8 cellular contexts compared by ENCODE assay signal in the genomic region with DNA sequence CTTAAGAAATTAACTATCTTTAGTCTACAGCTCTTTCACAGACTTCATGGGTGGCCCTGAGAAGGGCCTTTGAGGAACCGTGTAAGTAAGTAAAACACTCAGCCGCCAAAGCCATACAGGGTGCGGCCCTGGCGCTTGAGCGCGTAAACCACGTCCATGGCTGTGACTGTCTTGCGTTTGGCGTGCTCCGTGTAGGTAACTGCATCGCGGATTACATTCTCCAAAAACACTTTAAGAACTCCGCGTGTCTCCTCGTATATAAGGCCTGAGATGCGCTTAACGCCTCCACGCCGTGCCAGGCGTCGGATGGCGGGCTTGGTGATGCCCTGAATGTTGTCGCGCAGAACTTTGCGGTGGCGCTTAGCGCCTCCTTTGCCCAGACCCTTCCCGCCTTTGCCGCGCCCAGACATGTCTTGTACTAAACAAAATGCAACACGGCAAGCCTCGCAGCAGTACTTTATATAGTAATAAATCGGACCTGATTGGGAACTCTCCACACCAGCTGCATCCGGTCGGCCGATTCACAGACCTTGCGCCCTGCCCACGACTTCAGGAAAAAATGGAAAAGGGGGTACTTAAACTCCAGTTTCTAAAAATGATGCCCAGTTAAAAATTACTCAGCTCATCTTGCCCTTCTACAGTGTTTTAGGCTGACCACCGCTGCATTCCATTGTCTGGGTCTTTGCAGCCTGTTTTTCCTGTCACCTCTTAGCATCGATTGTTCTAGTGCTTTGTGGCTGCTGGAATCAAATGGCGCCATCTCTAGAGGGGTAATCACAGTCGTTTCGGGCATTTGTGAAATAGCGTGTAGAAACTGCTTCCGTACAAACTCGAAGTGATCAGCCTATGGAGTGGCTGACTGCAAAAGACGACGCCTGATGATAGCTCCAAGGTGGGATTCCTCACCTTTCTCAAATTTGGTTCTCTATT. TPM values are rescaled to one million over a fixed set of nuclear protein-coding genes. Genes with fewer than 3 reads are reported as not detected.
DNase-seq lines count a peak whose midpoint lies in the region; ATAC-seq and TF ChIP-seq lines count a peak whose summit lies in the region.

No MANE protein-coding gene starts in this region.

- POLR2A ChIA-PET in RWPE1 (lab: Yijun Ruan, JAX; ENCODE audit: low non-redundant PET) = interaction anchor here (0.6 to 3.8 kb wide), 6 partner anchors 14 to 741 kb away, joined by 3 to 26 read pairs (median 4); a partner anchor contains a TSS

- CTCF ChIA-PET in RWPE1 (lab: Yijun Ruan, JAX) = no interaction called here

- no peaks in the 10 kb centered on the region for H3K36me3 ChIP-seq in rectal smooth muscle tissue (ENCODE audit: control insufficient read depth, insufficient read depth, low read length)

- DNase-seq in HS-27A (ENCODE audit: low read depth) (peak; percentile 42), RWPE1 (ENCODE audit: low spot score) (no peak), cardiac septum (ENCODE audit: low spot score) (peak; percentile 80), NCI-H82 treated with DMSO at 0.1 percent for 48 hours (lab: John Stamatoyannopoulos, UW; ENCODE audit: unreplicated experiment) (no peak)

- H3K27me3 ChIP-seq in rectal smooth muscle tissue (ENCODE audit: control insufficient read depth, insufficient read depth, low read length) = no peaks in the 10 kb centered on the region

- peak overlapping the region; percentile 97 for H3K4me3 Mint-ChIP-seq in activated naive CD4-positive, alpha-beta T cell treated with anti-CD3 and anti-CD28 coated beads, Interleukin-2, amount 50 U/mL, for 24 hours

- TF ChIP-seq CTCF in RWPE1 (conservative IDR thresholded peaks at IDR 0.05; ENCODE audit: low read depth) = no peak

- H3K27me3 Mint-ChIP-seq in activated naive CD4-positive, alpha-beta T cell treated with anti-CD3 and anti-CD28 coated beads, Interleukin-2, amount 50 U/mL, for 24 hours = no peaks in the 10 kb centered on the region

- intact Hi-C loops in cardiac septum (cut with DNase I) = loop anchor here (2.0 kb wide), 1 partner anchor 19 kb away; a partner anchor contains a TSS

- peak; percentile 36 for ATAC-seq in GM18498 (IDR thresholded peaks at IDR 0.05; ENCODE audit: unreplicated experiment)
- ATAC-seq in GM21576 (IDR thresholded peaks at IDR 0.05; ENCODE audit: unreplicated experiment) = no peak

- H3K9me3 Mint-ChIP-seq in activated naive CD4-positive, alpha-beta T cell treated with anti-CD3 and anti-CD28 coated beads, Interleukin-2, amount 50 U/mL, for 24 hours = no peaks in the 10 kb centered on the region

- no peaks in the 10 kb centered on the region for H3K36me3 Mint-ChIP-seq in activated naive CD4-positive, alpha-beta T cell treated with anti-CD3 and anti-CD28 coated beads, Interleukin-2, amount 50 U/mL, for 24 hours

- H3K27ac Mint-ChIP-seq in activated naive CD4-positive, alpha-beta T cell treated with anti-CD3 and anti-CD28 coated beads, Interleukin-2, amount 50 U/mL, for 24 hours = peak overlapping the region; percentile 96

- H3K9ac ChIP-seq in rectal smooth muscle tissue (ENCODE audit: low read length) = peak overlapping the region; percentile 25

- H3K27ac ChIP-seq in RWPE1 (peak overlapping the region; percentile 96), rectal smooth muscle tissue (ENCODE audit: low read depth, low read length) (peak overlapping the region; percentile 1)

- H3K4me1 Mint-ChIP-seq in activated naive CD4-positive, alpha-beta T cell treated with anti-CD3 and anti-CD28 coated beads, Interleukin-2, amount 50 U/mL, for 24 hours = peaks cover 31% of the 10 kb centered on the region

- no peaks in the 10 kb centered on the region for H3K4me1 ChIP-seq in rectal smooth muscle tissue (ENCODE audit: control insufficient read depth, insufficient read depth, low read length)

- peak overlapping the region; percentile 79 for H3K4me3 ChIP-seq in rectal smooth muscle tissue (ENCODE audit: low read length)

RNA-seq across cellular contexts. Expression of gene OR2B2, which starts 38.8 kb away (rescaled TPM):
- not detected for total RNA-seq in cardiac septum

Comparison
In these comparisons a context has a peak if more than half of its experiments do, and no peak if none do; other contexts are left out.
1. DNase-seq: peak in HS-27A (single experiment) and cardiac septum (single experiment); none in RWPE1 (single experiment) and NCI-H82 treated with DMSO at 0.1 percent for 48 hours (single experiment).